Comparison of ENCODE assay signal across 7 cellular contexts in genomic region chr4:67447873-67448272, GRCh38.
"Had no signal": no experiment of that assay in that cellular context is flagged by ENCODE, and none has a peak within 500 bp of the region (broad histone marks: within the 10 kb centered on the region; RNA-seq: fewer than 3 reads in every experiment).

No MANE protein-coding gene starts in this region.

- DNase-seq: GDM1, GF-D8 had no signal

- FAIRE-seq: G401.6, GM12891, GM12892, GM18507, GM19239 had no signal
